In genomic region chr12:125593269-125593668, GRCh38 we compare ENCODE assay signal across 11 cellular contexts.
"Had no signal": no experiment of that assay in that cellular context is flagged by ENCODE, and none has a peak within 500 bp of the region (broad histone marks: within the 10 kb centered on the region; RNA-seq: fewer than 3 reads in every experiment).

No MANE protein-coding gene starts in this region.

- H3K4me2 ChIP-seq: GM23338 had no signal

- H3K4me1 ChIP-seq: HAP-1 had no signal

- H3K27ac ChIP-seq: GM23248 had no signal

- H3K36me3 ChIP-seq: HAP-1 had no signal

- ATAC-seq: GM23338, HCT116 had no signal

- H2AFZ ChIP-seq: GM23248, GM23338 had no signal

- H3K9ac ChIP-seq: GM23248 had no signal

- DNase-seq: GM23248, GOT3, H7, H9, HCEC 1CT, HFFc6 had no signal

- H3K9me3 ChIP-seq: HAP-1 had no signal

- FAIRE-seq: H1, H54 had no signal

- H3K4me3 ChIP-seq: GM23248, GM23338, HAP-1 had no signal
